17 cellular contexts compared by ENCODE assay signal in genomic region chr14:58643366-58643765, GRCh38. TPM values are rescaled to one million over a fixed set of nuclear protein-coding genes. Genes with fewer than 3 reads are reported as not detected.
DNase-seq lines count a peak whose midpoint lies in the region; ATAC-seq and TF ChIP-seq lines count a peak whose summit lies in the region.
"Had no signal": no experiment of that assay in that cellular context is flagged by ENCODE, and none has a peak within 500 bp of the region (broad histone marks: within the 10 kb centered on the region; RNA-seq: fewer than 3 reads in every experiment).

No MANE protein-coding gene starts in this region.

- H3K4me2 ChIP-seq in SK-N-SH = no peak overlapping the region
- H3K4me2 ChIP-seq: A549 had no signal

- no peaks in the 10 kb centered on the region for H3K9me3 ChIP-seq in SK-N-SH
- H3K9me3 ChIP-seq: A549 had no signal

- peaks cover 10% of the 10 kb centered on the region for H3K36me3 Mint-ChIP-seq in activated naive CD4-positive, alpha-beta T cell treated with anti-CD3 and anti-CD28 coated beads, Interleukin-2, amount 50 U/mL, for 24 hours
- peaks cover 22% of the 10 kb centered on the region for H3K36me3 Mint-ChIP-seq in activated naive CD4-positive, alpha-beta T cell treated with anti-CD3 and anti-CD28 coated beads for 36 hours (ENCODE audit: low read depth)
- peaks cover 38% of the 10 kb centered on the region for H3K36me3 Mint-ChIP-seq in type B pancreatic cell

- no peak for DNase-seq in activated naive CD4-positive, alpha-beta T cell treated with anti-CD3 and anti-CD28 coated beads for 36 hours
- peak; percentile 47 for DNase-seq in SK-N-SH
- DNase-seq in left lobe of liver (ENCODE audit: low spot score) = no peak
- DNase-seq in type B pancreatic cell (ENCODE audit: extremely low spot score, unreplicated experiment) = no peak
- no peak for DNase-seq in SHP77 treated with DMSO at 0.1 percent for 48 hours (lab: John Stamatoyannopoulos, UW)
- no peak for DNase-seq in stimulated activated naive CD4-positive, alpha-beta T cell treated with Interleukin-2 at 50 U/mL for 16 hours (lab: John Stamatoyannopoulos, UW)
- no peak for DNase-seq in occipital lobe (lab: John Stamatoyannopoulos, UW)
- DNase-seq: C1 segment of cervical spinal cord, GOT3, KG1, NCI-H1048, NCI-H1436 treated with DMSO at 0.1 percent for 48 hours, NCI-H2081, NCI-H345, NCI-H526 had no signal

- H3K27me3 ChIP-seq in SK-N-SH (ENCODE audit: insufficient read depth) = no peaks in the 10 kb centered on the region

- H3K36me3 ChIP-seq in SK-N-SH (replicated peaks in 1 of 2; ENCODE audit: control insufficient read depth in 1 of 2, insufficient read depth in 2 of 2, low read length in 1 of 2) = peaks cover 40 to 76% of the 10 kb centered on the region in 2 experiments

- TF ChIP-seq CTCF in SK-N-SH (IDR thresholded peaks at IDR 0.05) (no peak), type B pancreatic cell (conservative IDR thresholded peaks at IDR 0.05) (no peak)

- peaks cover 44% of the 10 kb centered on the region for H3K4me1 Mint-ChIP-seq in activated naive CD4-positive, alpha-beta T cell treated with anti-CD3 and anti-CD28 coated beads, Interleukin-2, amount 50 U/mL, for 24 hours
- H3K4me1 Mint-ChIP-seq in activated naive CD4-positive, alpha-beta T cell treated with anti-CD3 and anti-CD28 coated beads for 36 hours (ENCODE audit: low read depth) = peaks cover 31% of the 10 kb centered on the region
- H3K4me1 Mint-ChIP-seq in type B pancreatic cell (ENCODE audit: unreplicated experiment) = peaks cover 36% of the 10 kb centered on the region

- POLR2A ChIA-PET in SK-N-SH (lab: Yijun Ruan, JAX) = no interaction called here

- peaks cover 68% of the 10 kb centered on the region for H3K79me2 ChIP-seq in SK-N-SH (ENCODE audit: insufficient read depth)

- H3K27me3 Mint-ChIP-seq in activated naive CD4-positive, alpha-beta T cell treated with anti-CD3 and anti-CD28 coated beads, Interleukin-2, amount 50 U/mL, for 24 hours = peaks cover 1% of the 10 kb centered on the region
- peaks cover 3% of the 10 kb centered on the region for H3K27me3 Mint-ChIP-seq in activated naive CD4-positive, alpha-beta T cell treated with anti-CD3 and anti-CD28 coated beads for 36 hours (ENCODE audit: low read depth)
- H3K27me3 Mint-ChIP-seq in type B pancreatic cell = peaks cover 22% of the 10 kb centered on the region

- H4K20me1 ChIP-seq in SK-N-SH (ENCODE audit: insufficient read depth) = no peaks in the 10 kb centered on the region

- no peak overlapping the region for H3K4me3 ChIP-seq in SK-N-SH (ENCODE audit: low read depth in 2 of 2, low read length in 1 of 2)
- H3K4me3 ChIP-seq: A549 had no signal

- intact Hi-C loops in activated naive CD4-positive, alpha-beta T cell treated with anti-CD3 and anti-CD28 coated beads for 36 hours (cut with micrococcal nuclease) = loop anchor here (5.0 to 10.0 kb wide), 2 partner anchors 184 to 931 kb away; partner anchors contain the start of gene CCDC175

- peak; percentile 20 for ATAC-seq in left lobe of liver
- ATAC-seq: A549 had no signal

- CTCF ChIA-PET in activated naive CD4-positive, alpha-beta T cell treated with anti-CD3 and anti-CD28 coated beads for 36 hours (lab: Charles Lee) = interaction anchor here (0.5 to 1.1 kb wide), 3 partner anchors 136 to 422 kb away, joined by 3 to 5 read pairs (median 4); no protein-coding TSS in a partner anchor
- CTCF ChIA-PET in SK-N-SH (lab: Yijun Ruan, JAX) = interaction anchor here (1.1 to 6.8 kb wide), 3 partner anchors 142 to 385 kb away, joined by 3 to 49 read pairs (median 4); no protein-coding TSS in a partner anchor

- no peaks in the 10 kb centered on the region for H3K9me2 ChIP-seq in SK-N-SH

- peak overlapping the region; percentile 57 for H3K27ac Mint-ChIP-seq in activated naive CD4-positive, alpha-beta T cell treated with anti-CD3 and anti-CD28 coated beads, Interleukin-2, amount 50 U/mL, for 24 hours
- H3K27ac Mint-ChIP-seq in activated naive CD4-positive, alpha-beta T cell treated with anti-CD3 and anti-CD28 coated beads for 36 hours = no peak overlapping the region
- H3K27ac Mint-ChIP-seq in type B pancreatic cell = no peak overlapping the region

- no peak overlapping the region; a peak in 1 of 4 replicates for H3K27ac ChIP-seq in SK-N-SH (ENCODE audit: low read depth in 2 of 2, low read length in 1 of 2)
- H3K27ac ChIP-seq: A549 had no signal

- WGBS in SK-N-SH (ENCODE audit: low lambda C conversion rate) = 52% methylated on average over 1 of the region's 1 CpG

- no peak for TF ChIP-seq EP300 in SK-N-SH (IDR thresholded peaks at IDR 0.05; ENCODE audit: borderline replicate concordance in 1 of 2, low read depth in 1 of 2, low read length in 1 of 2)

- H3K4me1 ChIP-seq in SK-N-SH (ENCODE audit: control insufficient read depth in 1 of 2, insufficient read depth in 2 of 2, low read depth in 1 of 2, low read length in 1 of 2) = peaks cover 14 to 19% of the 10 kb centered on the region in 2 experiments; a peak in 3 of 4 replicates
- H3K4me1 ChIP-seq: A549 had no signal

- H3K9ac ChIP-seq in SK-N-SH = no peak overlapping the region

- H3F3A ChIP-seq in SK-N-SH (replicated peaks; ENCODE audit: insufficient read depth) = peaks cover 4% of the 10 kb centered on the region

- no peaks in the 10 kb centered on the region for H3K9me3 Mint-ChIP-seq in activated naive CD4-positive, alpha-beta T cell treated with anti-CD3 and anti-CD28 coated beads, Interleukin-2, amount 50 U/mL, for 24 hours
- no peaks in the 10 kb centered on the region for H3K9me3 Mint-ChIP-seq in activated naive CD4-positive, alpha-beta T cell treated with anti-CD3 and anti-CD28 coated beads for 36 hours
- no peaks in the 10 kb centered on the region for H3K9me3 Mint-ChIP-seq in type B pancreatic cell

- H3K4me3 Mint-ChIP-seq in activated naive CD4-positive, alpha-beta T cell treated with anti-CD3 and anti-CD28 coated beads, Interleukin-2, amount 50 U/mL, for 24 hours = no peak overlapping the region
- no peak overlapping the region for H3K4me3 Mint-ChIP-seq in activated naive CD4-positive, alpha-beta T cell treated with anti-CD3 and anti-CD28 coated beads for 36 hours
- H3K4me3 Mint-ChIP-seq in type B pancreatic cell = peak overlapping the region; percentile 6

- TF ChIP-seq RAD21 in SK-N-SH (IDR thresholded peaks at IDR 0.05; ENCODE audit: low read length) = no peak

- H2AFZ ChIP-seq in SK-N-SH (ENCODE audit: low read depth) = no peak overlapping the region

TF ChIP-seq in SK-N-SH, 30 proteins besides CTCF, POLR2A, EP300 and RAD21:
- TF ChIP-seq FOXM1 (IDR thresholded peaks at IDR 0.05; ENCODE audit: low read depth) (no peak), GATA2 (CRISPR knock-in tag; IDR thresholded peaks at IDR 0.05) (peak; percentile 34; the same call in 1 of the 2 replicates), TCF12 (IDR thresholded peaks at IDR 0.05) (peak; percentile 21; the same call in 1 of the 2 replicates), RFX5 (IDR thresholded peaks at IDR 0.05; ENCODE audit: low read length) (no peak)
TF ChIP-seq in SK-N-SH: peak in this region for 2.

RNA-seq across cellular contexts. Expression of gene DACT1, which starts 5.6 kb away (rescaled TPM):
- 1 to 10 TPM; 4.0 to 5.2 TPM for total RNA-seq in activated naive CD4-positive, alpha-beta T cell treated with anti-CD3 and anti-CD28 coated beads for 36 hours
- 3.3 and 4.2 TPM in 2 replicates for polyA plus RNA-seq in SK-N-SH (2012; rRNA removed)
- polyA plus RNA-seq in SK-N-SH (2012; cell fraction: cytosol; rRNA removed) = 3.3 and 3.9 TPM in 2 replicates
- 6.3 and 8.9 TPM in 2 replicates for polyA plus RNA-seq in SK-N-SH (2012; cell fraction: nucleus; rRNA removed)
- total RNA-seq in left lobe of liver (1.0 TPM), type B pancreatic cell (ENCODE audit: low replicate concordance) (5.2 and 29.7 TPM in 2 replicates), occipital lobe (435 TPM)

Comparison
In these comparisons a context has a peak if more than half of its experiments do, and no peak if none do; other contexts are left out.
1. RNA of gene DACT1, which starts 5.6 kb away (total RNA-seq): 435 TPM in occipital lobe (single experiment); 5.2 to 29.7 TPM in type B pancreatic cell, 4.0 to 5.2 TPM in activated naive CD4-positive, alpha-beta T cell treated with anti-CD3 and anti-CD28 coated beads for 36 hours and 1.0 TPM in left lobe of liver (single experiment); every median in the first group is over 10 times any median in the second.